In the genomic region with DNA sequence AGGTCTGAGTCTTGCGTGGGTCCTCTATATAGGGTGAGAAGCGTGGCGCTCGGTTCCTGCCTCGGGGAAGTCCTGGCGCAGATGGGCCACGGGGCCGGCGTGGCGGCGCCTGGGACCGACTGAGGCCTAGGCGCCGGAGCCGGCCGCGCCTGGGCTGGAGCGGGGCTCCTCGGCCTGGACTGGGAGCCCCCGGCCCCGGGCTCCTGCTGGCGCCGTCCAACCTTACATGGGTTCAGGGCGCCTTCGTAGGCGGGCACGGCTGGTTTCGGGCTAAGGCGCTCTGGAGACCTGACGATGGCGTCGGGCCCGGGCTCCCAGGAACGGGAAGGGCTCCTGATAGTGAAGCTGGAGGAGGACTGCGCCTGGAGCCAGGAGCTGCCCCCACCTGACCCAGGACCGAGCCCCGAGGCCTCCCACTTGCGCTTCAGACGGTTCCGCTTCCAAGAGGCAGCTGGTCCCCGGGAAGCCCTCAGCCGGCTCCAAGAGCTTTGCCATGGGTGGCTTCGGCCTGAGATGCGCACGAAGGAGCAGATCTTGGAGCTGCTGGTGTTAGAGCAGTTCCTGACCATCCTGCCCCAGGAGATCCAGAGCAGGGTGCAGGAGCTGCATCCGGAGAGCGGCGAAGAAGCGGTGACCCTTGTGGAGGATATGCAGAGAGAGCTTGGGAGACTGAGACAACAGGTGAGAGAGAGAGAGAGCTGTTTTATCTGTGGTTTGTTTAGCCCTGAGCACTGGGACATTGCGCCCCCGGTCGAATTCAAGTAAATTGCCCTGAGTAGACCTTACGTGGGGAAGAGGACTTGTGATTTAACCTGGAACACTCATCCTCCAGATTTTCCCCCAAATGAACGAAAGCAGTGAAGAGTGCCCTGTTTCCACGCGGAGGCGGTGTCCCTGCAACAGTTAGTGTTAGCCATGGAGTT, we compare ENCODE assay signal across 9 cellular contexts. TPM values are rescaled to one million over a fixed set of nuclear protein-coding genes. Genes with fewer than 3 reads are reported as not detected.
A peak's percentile ranks its signal among the peaks of the same experiment; 100 is the strongest.
DNase-seq lines count a peak whose midpoint lies in the region; ATAC-seq and TF ChIP-seq lines count a peak whose summit lies in the region.
"Had no signal": no experiment of that assay in that cellular context is flagged by ENCODE, and none has a peak within 500 bp of the region (broad histone marks: within the 10 kb centered on the region; RNA-seq: fewer than 3 reads in every experiment).

No MANE protein-coding gene starts in this region.

- no peak for DNase-seq in CD14-positive monocyte (ENCODE audit: low spot score)
- DNase-seq in memory B cell (ENCODE audit: low spot score in 2 of 2) = no peak
- DNase-seq in uterus = peak in 1 of 2 donors; percentile 22
- DNase-seq in iPS-NIHi7 (ENCODE audit: extremely low spot score) = no peak

- peaks cover 0 to 17% of the 10 kb centered on the region in 2 donors for H3K9me3 ChIP-seq in uterus

- H3K27me3 Mint-ChIP-seq in CD14-positive monocyte (ENCODE audit: low read depth in 3 of 3) (peaks cover 2 to 4% (median 3%) of the 10 kb centered on the region in 3 donors), brain (peaks cover 22% of the 10 kb centered on the region), memory B cell (no peaks in the 10 kb centered on the region)

- H3K9me3 Mint-ChIP-seq in CD14-positive monocyte (peaks cover 27 to 46% (median 38%) of the 10 kb centered on the region in 7 donors), brain (peaks cover 25 to 48% (median 38%) of the 10 kb centered on the region in 5 experiments), memory B cell (no peaks in the 10 kb centered on the region)

- H3K36me3 ChIP-seq in uterus = no peaks in the 10 kb centered on the region

- TF ChIP-seq CTCF in CD14-positive monocyte (IDR thresholded peaks at IDR 0.05) = no peak
- no peak for TF ChIP-seq CTCF in brain (conservative IDR thresholded peaks at IDR 0.05)
- TF ChIP-seq CTCF in uterus (IDR thresholded peaks at IDR 0.05) = peak in 1 of 4 experiments; percentile 11

- peak overlapping the region; percentile 70 to 94 for H3K4me3 ChIP-seq in uterus

- TF ChIP-seq POLR2A in uterus (IDR thresholded peaks at IDR 0.05) = no peak

- H3K4me3 Mint-ChIP-seq in CD14-positive monocyte = peak overlapping the region; percentile 91 to 98
- H3K4me3 Mint-ChIP-seq in brain = peak overlapping the region; percentile 94 to 100 (median 97)
- H3K4me3 Mint-ChIP-seq in memory B cell = peak overlapping the region; percentile 94

- peak overlapping the region; percentile 95 to 99 (median 96) for H3K27ac Mint-ChIP-seq in CD14-positive monocyte
- peak overlapping the region; percentile 98 to 100 (median 99) for H3K27ac Mint-ChIP-seq in brain
- H3K27ac Mint-ChIP-seq in memory B cell = peak overlapping the region; percentile 93

- H3K4me1 ChIP-seq in uterus = peaks cover 0 to 6% of the 10 kb centered on the region in 2 donors

- H3K4me1 Mint-ChIP-seq in CD14-positive monocyte = peaks cover 28% of the 10 kb centered on the region
- H3K4me1 Mint-ChIP-seq in brain = peaks cover 40% of the 10 kb centered on the region
- peaks cover 18% of the 10 kb centered on the region for H3K4me1 Mint-ChIP-seq in memory B cell

- H3K36me3 Mint-ChIP-seq in CD14-positive monocyte = peaks cover 38 to 42% of the 10 kb centered on the region in 2 donors
- peaks cover 54% of the 10 kb centered on the region for H3K36me3 Mint-ChIP-seq in brain
- peaks cover 30% of the 10 kb centered on the region for H3K36me3 Mint-ChIP-seq in memory B cell

- H3K27ac ChIP-seq in uterus = peak overlapping the region; percentile 99

- intact Hi-C loops in CD14-positive monocyte (cut with micrococcal nuclease) = loop anchor here (1.0 to 5.0 kb wide), 7 partner anchors 19 to 174 kb away; partner anchors contain the start of genes MEFV (in 1 of the 2), NAA60 (in 1 of the 2), ZNF174 (in 1 of the 2) and ZNF200 (in 1 of the 2)
- intact Hi-C loops in uterus (cut with DNase I; ENCODE audit: low total_unique reads) = no loop called here

- H3K27me3 ChIP-seq in uterus = no peaks in the 10 kb centered on the region

- peak; percentile 21 for ATAC-seq in HG03159 (IDR thresholded peaks at IDR 0.05; ENCODE audit: unreplicated experiment)
- ATAC-seq in memory B cell (ENCODE audit: low read depth) = no peak
- no peak for ATAC-seq in HG03520 (IDR thresholded peaks at IDR 0.05; ENCODE audit: unreplicated experiment)
- no peak for ATAC-seq in HG03196 (IDR thresholded peaks at IDR 0.05; ENCODE audit: unreplicated experiment)

RNA-seq across cellular contexts. Expression of gene ZNF263, which starts 0.5 kb away (rescaled TPM):
- polyA plus RNA-seq in CD14-positive monocyte (10 to 100 TPM; 11.5 to 21.5 TPM), brain (ENCODE audit: insufficient read depth, low read depth, low replicate concordance) (31.5 TPM)
- total RNA-seq in uterus = 10 to 100 TPM; 13.2 to 82.5 (median 53.9) TPM

RNA-seq across cellular contexts. Expression of gene TIGD7, which starts 21.4 kb away (rescaled TPM):
- polyA plus RNA-seq in CD14-positive monocyte = 1 to 10 TPM in 1 of 2 donors, under 1 TPM in 1; 0.32 to 1.4 TPM
- polyA plus RNA-seq in brain (ENCODE audit: insufficient read depth, low read depth, low replicate concordance) = 4.8 TPM
- 10 to 100 TPM in 2 of 4 donors, 1 to 10 TPM in 2; 1.5 to 21.8 (median 10.1) TPM for total RNA-seq in uterus

RNA-seq across cellular contexts. Expression of gene ZNF75A, which starts 21.5 kb away (rescaled TPM):
- polyA plus RNA-seq in CD14-positive monocyte (1 to 10 TPM; 2.3 to 2.8 TPM), brain (ENCODE audit: insufficient read depth, low read depth, low replicate concordance) (12.6 TPM)
- 10 to 100 TPM in 3 of 4 donors, 1 to 10 TPM in 1; 8.8 to 54.5 (median 30.9) TPM for total RNA-seq in uterus

RNA-seq across cellular contexts. Expression of gene MEFV, which starts 27.4 kb away (rescaled TPM):
- polyA plus RNA-seq in CD14-positive monocyte (10 to 100 TPM; 37.7 to 73.2 TPM), brain (ENCODE audit: insufficient read depth, low read depth, low replicate concordance) (0.34 TPM)
- 10 to 100 TPM in 1 of 4 donors, 1 to 10 TPM in 1, under 1 TPM in 2; 0.21 to 12.0 (median 1.1) TPM for total RNA-seq in uterus
- total RNA-seq: HT1080 had no signal

RNA-seq across cellular contexts. Expression of gene ZNF200, which starts 48.8 kb away (rescaled TPM):
- polyA plus RNA-seq in CD14-positive monocyte = 1 to 10 TPM; 2.0 to 2.8 TPM
- 3.5 TPM for polyA plus RNA-seq in brain (ENCODE audit: insufficient read depth, low read depth, low replicate concordance)
- 10 to 100 TPM in 2 of 4 donors, 1 to 10 TPM in 2; 4.1 to 17.6 (median 10.7) TPM for total RNA-seq in uterus
